In genomic region chr18:54717673-54718435, GRCh38 we compare ENCODE assay signal across 8 cellular contexts.
DNase-seq lines count a peak whose midpoint lies in the region; ATAC-seq and TF ChIP-seq lines count a peak whose summit lies in the region.

No MANE protein-coding gene starts in this region.

- H3K4me3 Mint-ChIP-seq in activated CD4-positive, alpha-beta T cell treated with anti-CD3 and anti-CD28 coated beads for 36 hours: peak overlapping the region; percentile 53

- intact Hi-C loops in activated CD4-positive, alpha-beta T cell treated with anti-CD3 and anti-CD28 coated beads for 36 hours (cut with DNase I, micrococcal nuclease): loop anchor here (2.0 to 10.0 kb wide), 4 partner anchors 19 to 573 kb away; partner anchors contain the start of gene POLI (in 1 of the 2)
- intact Hi-C loops in testis (cut with DNase I; ENCODE audit: low total_unique reads): no loop called here

- no peaks in the 10 kb centered on the region for H3K36me3 Mint-ChIP-seq in activated CD4-positive, alpha-beta T cell treated with anti-CD3 and anti-CD28 coated beads for 36 hours (ENCODE audit: low read depth)

- H3K27ac Mint-ChIP-seq in activated CD4-positive, alpha-beta T cell treated with anti-CD3 and anti-CD28 coated beads for 36 hours: peak overlapping the region; percentile 44

- ATAC-seq in DND-41 (ENCODE audit: insufficient read depth, low read depth) (peak; percentile 92), HG03565 (IDR thresholded peaks at IDR 0.05; ENCODE audit: unreplicated experiment) (peak; percentile 85)
- ATAC-seq in activated CD4-positive, alpha-beta T cell treated with anti-CD3 and anti-CD28 coated beads for 36 hours: peak; percentile 91

- H3K4me2 ChIP-seq in DND-41 (ENCODE audit: insufficient read depth, low read length) (peak overlapping the region; percentile 77), smooth muscle cell (peak overlapping the region; percentile 44)

- no peaks in the 10 kb centered on the region for H3K9me3 Mint-ChIP-seq in activated CD4-positive, alpha-beta T cell treated with anti-CD3 and anti-CD28 coated beads for 36 hours (ENCODE audit: low read depth)

- H3K27me3 ChIP-seq in DND-41 (ENCODE audit: insufficient read depth, low read length, poor library complexity) (no peaks in the 10 kb centered on the region), smooth muscle cell (ENCODE audit: low read depth) (no peaks in the 10 kb centered on the region), testis (no peaks in the 10 kb centered on the region)

- H3K4me1 ChIP-seq in DND-41 (ENCODE audit: insufficient read depth, low read length) (peaks cover 34% of the 10 kb centered on the region), smooth muscle cell (ENCODE audit: low read depth) (no peaks in the 10 kb centered on the region), testis (no peaks in the 10 kb centered on the region)

- H3K4me1 Mint-ChIP-seq in activated CD4-positive, alpha-beta T cell treated with anti-CD3 and anti-CD28 coated beads for 36 hours: peaks cover 39% of the 10 kb centered on the region

- WGBS in smooth muscle cell (ENCODE audit: low lambda C conversion rate): 41% methylated on average over 15 of the region's 15 CpGs
- WGBS in testis, 2 donors: 26 to 29% methylated on average over 15 of the region's 15 CpGs

- TF ChIP-seq CTCF in DND-41 (IDR thresholded peaks at IDR 0.05; ENCODE audit: borderline replicate concordance, extremely low read depth, low read length, poor library complexity, severe bottlenecking) (peak; percentile 45), GM20000 (IDR thresholded peaks at IDR 0.05; ENCODE audit: extremely low read depth, missing control alignments) (no peak), epithelial cell of proximal tubule (conservative IDR thresholded peaks at IDR 0.05; ENCODE audit: low read depth, low read length) (no peak), smooth muscle cell (IDR thresholded peaks at IDR 0.05; ENCODE audit: borderline replicate concordance, insufficient read depth, poor library complexity, severe bottlenecking) (no peak), testis (IDR thresholded peaks at IDR 0.05) (no peak)

- H3K9ac ChIP-seq in DND-41 (ENCODE audit: low read depth, low read length): peak overlapping the region; percentile 34; the same call in 1 of the 2 replicates
- H3K9ac ChIP-seq in smooth muscle cell (ENCODE audit: low read depth): no peak overlapping the region

- H3K36me3 ChIP-seq in DND-41 (ENCODE audit: insufficient read depth, low read length): no peaks in the 10 kb centered on the region
- H3K36me3 ChIP-seq in smooth muscle cell (ENCODE audit: low read depth): no peaks in the 10 kb centered on the region
- no peaks in the 10 kb centered on the region for H3K36me3 ChIP-seq in testis (ENCODE audit: low read depth, missing control alignments)

- H2AFZ ChIP-seq in DND-41 (ENCODE audit: low read depth, low read length) (peak overlapping the region; percentile 38), smooth muscle cell (ENCODE audit: low read depth) (peak overlapping the region; percentile 14)

- peak overlapping the region; percentile 16 to 54; a peak in 3 of 4 replicates for H3K4me3 ChIP-seq in DND-41 (ENCODE audit: low read depth in 1 of 2, low read length in 2 of 2)
- H3K4me3 ChIP-seq in epithelial cell of proximal tubule (ENCODE audit: low read depth, low read length): peak overlapping the region; percentile 0
- peak overlapping the region; percentile 19 for H3K4me3 ChIP-seq in smooth muscle cell
- no peak overlapping the region for H3K4me3 ChIP-seq in testis

- TF ChIP-seq POLR2A in testis (IDR thresholded peaks at IDR 0.05): no peak

- H3K27ac ChIP-seq in DND-41 (ENCODE audit: low read length) (peak overlapping the region; percentile 56), smooth muscle cell (ENCODE audit: low read depth) (no peak overlapping the region), testis (no peak overlapping the region)

- H3K9me3 ChIP-seq in DND-41 (ENCODE audit: insufficient read depth, low read length, severe bottlenecking): no peaks in the 10 kb centered on the region
- no peaks in the 10 kb centered on the region for H3K9me3 ChIP-seq in smooth muscle cell (replicated peaks; ENCODE audit: low read depth)
- no peaks in the 10 kb centered on the region for H3K9me3 ChIP-seq in testis

- H3K79me2 ChIP-seq in DND-41 (ENCODE audit: insufficient read depth, low read length) (no peaks in the 10 kb centered on the region), smooth muscle cell (ENCODE audit: low read depth) (no peaks in the 10 kb centered on the region)

- DNase-seq in DND-41: peak; percentile 74
- DNase-seq in GM20000 (ENCODE audit: low spot score): peak; percentile 17
- DNase-seq in activated CD4-positive, alpha-beta T cell treated with anti-CD3 and anti-CD28 coated beads for 36 hours: peak; percentile 74
- no peak for DNase-seq in epithelial cell of proximal tubule (ENCODE audit: low read depth)
- no peak for DNase-seq in smooth muscle cell (lab: John Stamatoyannopoulos, UW; ENCODE audit: unreplicated experiment)
- DNase-seq in testis: no peak
- DNase-seq in DMS114 treated with DMSO at 0.1 percent for 48 hours (lab: John Stamatoyannopoulos, UW; ENCODE audit: unreplicated experiment): no peak

- POLR2A ChIA-PET in activated CD4-positive, alpha-beta T cell treated with anti-CD3 and anti-CD28 coated beads for 36 hours (lab: Charles Lee): interaction anchor here (1.0 kb wide), 1 partner anchor 19 kb away, joined by 3 read pairs; no protein-coding TSS in a partner anchor

- CTCF ChIA-PET in activated CD4-positive, alpha-beta T cell treated with anti-CD3 and anti-CD28 coated beads for 36 hours (lab: Charles Lee): interaction anchor here (1.1 kb wide), 2 partner anchors 14 to 57 kb away, joined by 3 to 4 read pairs; no protein-coding TSS in a partner anchor

- peaks cover 6% of the 10 kb centered on the region for H3K27me3 Mint-ChIP-seq in activated CD4-positive, alpha-beta T cell treated with anti-CD3 and anti-CD28 coated beads for 36 hours

- no peaks in the 10 kb centered on the region for H4K20me1 ChIP-seq in DND-41 (ENCODE audit: insufficient read depth, low read length)
- no peaks in the 10 kb centered on the region for H4K20me1 ChIP-seq in smooth muscle cell (ENCODE audit: low read depth)

- H3F3A ChIP-seq in smooth muscle cell (ENCODE audit: low read depth): no peaks in the 10 kb centered on the region

Comparison
In these comparisons a context has a peak if more than half of its experiments do, and no peak if none do; other contexts are left out.
1. DNase-seq: peak in DND-41 (single experiment), GM20000 (single experiment) and activated CD4-positive, alpha-beta T cell treated with anti-CD3 and anti-CD28 coated beads for 36 hours (single experiment); none in epithelial cell of proximal tubule (single experiment), smooth muscle cell (single experiment), testis (single experiment) and DMS114 treated with DMSO at 0.1 percent for 48 hours (single experiment).
2. H3K4me3 ChIP-seq: peak in DND-41 (2 of 2), epithelial cell of proximal tubule (single experiment) and smooth muscle cell (single experiment); none in testis (0 of 2).
3. Peak in every context shown above with its lines, with median percentiles within 50 percentile points of each other: ATAC-seq.